In the genomic region with DNA sequence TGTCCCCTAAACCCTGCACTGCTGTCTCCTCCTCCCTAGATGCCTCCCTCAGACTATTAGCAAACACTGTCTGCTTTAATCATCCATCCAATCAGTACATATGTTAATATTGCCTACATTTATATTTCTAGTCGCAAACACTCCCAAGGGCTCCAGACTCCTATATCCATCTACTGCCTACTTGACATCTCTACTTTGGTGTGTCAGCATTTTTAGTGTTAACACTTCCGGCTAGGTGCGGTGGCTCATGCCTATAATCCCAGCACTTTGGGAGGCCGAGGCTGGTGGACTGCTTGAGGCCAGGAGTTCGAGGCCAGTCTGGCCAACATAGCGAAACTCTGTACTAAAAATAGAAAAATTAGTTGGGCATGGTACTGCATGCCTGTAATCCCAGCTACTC, we compare ENCODE assay signal across 19 cellular contexts.
"Had no signal": no experiment of that assay in that cellular context is flagged by ENCODE, and none has a peak within 500 bp of the region (broad histone marks: within the 10 kb centered on the region; RNA-seq: fewer than 3 reads in every experiment).

No MANE protein-coding gene starts in this region.

- H3K4me1 Mint-ChIP-seq: memory B cell, natural killer cell had no signal

- H3K4me1 ChIP-seq: parathyroid adenoma had no signal

- DNase-seq: dermis blood vessel endothelial cell; effector memory CD4-positive, alpha-beta T cell; erythroblast; natural killer cell; spleen; stimulated activated CD4-positive, alpha-beta T cell treated with anti-CD3 and anti-CD28 coated beads, Interleukin-2, amount 100 ng/mL, for 48 hours; stimulated activated naive CD4-positive, alpha-beta T cell; stimulated activated naive CD8-positive, alpha-beta T cell treated with anti-CD3 and anti-CD28 coated beads, Interleukin-15, amount 100 ng/mL, for 72 hours; transverse colon; upper lobe of right lung; uterus had no signal

- H2AFZ ChIP-seq: parathyroid adenoma had no signal

- H3K4me3 Mint-ChIP-seq: memory B cell; natural killer cell; stimulated activated naive CD8-positive, alpha-beta T cell treated with anti-CD3 and anti-CD28 coated beads, Interleukin-15, amount 100 ng/mL, for 72 hours had no signal

- H3K27ac ChIP-seq: coronary artery, parathyroid adenoma, prostate gland, right atrium auricular region, skin epidermis, spleen, suprapubic skin, transverse colon, upper lobe of right lung, uterus had no signal

- H3K4me3 ChIP-seq: coronary artery, lung, prostate gland, right atrium auricular region, skin epidermis, spleen, suprapubic skin, transverse colon, upper lobe of right lung, uterus had no signal

- H3K27me3 Mint-ChIP-seq: memory B cell; stimulated activated naive CD8-positive, alpha-beta T cell treated with anti-CD3 and anti-CD28 coated beads, Interleukin-15, amount 100 ng/mL, for 72 hours had no signal

- H3K36me3 ChIP-seq: uterus had no signal

- ATAC-seq: natural killer cell; stimulated activated naive CD8-positive, alpha-beta T cell treated with anti-CD3 and anti-CD28 coated beads, Interleukin-15, amount 100 ng/mL, for 72 hours; upper lobe of right lung had no signal

- H3K27ac Mint-ChIP-seq: memory B cell; natural killer cell; stimulated activated naive CD8-positive, alpha-beta T cell treated with anti-CD3 and anti-CD28 coated beads, Interleukin-15, amount 100 ng/mL, for 72 hours had no signal

- H3K79me2 ChIP-seq: parathyroid adenoma had no signal

- H3K9me3 Mint-ChIP-seq: memory B cell; natural killer cell; stimulated activated naive CD8-positive, alpha-beta T cell treated with anti-CD3 and anti-CD28 coated beads, Interleukin-15, amount 100 ng/mL, for 72 hours had no signal

- H3K9me3 ChIP-seq: prostate gland, right atrium auricular region, spleen, suprapubic skin, transverse colon, upper lobe of right lung, uterus had no signal

- H3K27me3 ChIP-seq: right atrium auricular region, spleen, suprapubic skin, transverse colon, upper lobe of right lung, uterus had no signal
